In the genomic region with DNA sequence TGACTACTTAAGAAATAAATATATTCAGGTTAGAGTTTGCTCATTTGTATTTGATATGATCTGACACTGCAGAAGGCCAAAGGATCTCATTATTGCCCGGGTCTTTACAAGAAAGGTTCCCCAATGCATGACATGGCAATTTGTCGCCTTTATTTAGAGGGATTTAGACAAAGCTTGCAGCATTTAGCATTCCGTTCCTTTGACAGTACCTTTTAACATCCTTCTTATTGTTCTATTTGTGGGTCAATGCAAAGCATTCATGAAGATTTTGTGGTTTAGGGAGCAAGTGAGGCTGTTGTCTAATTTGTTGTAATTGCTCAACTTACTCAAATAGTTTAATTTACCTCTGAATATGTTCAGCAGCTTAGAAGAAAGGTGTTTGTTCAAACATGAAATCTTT, we compare ENCODE assay signal across 15 cellular contexts.
"Had no signal": no experiment of that assay in that cellular context is flagged by ENCODE, and none has a peak within 500 bp of the region (broad histone marks: within the 10 kb centered on the region; RNA-seq: fewer than 3 reads in every experiment).

No MANE protein-coding gene starts in this region.

- H3K4me1 ChIP-seq: uterus had no signal

- FAIRE-seq: small intestine had no signal

- H3K27me3 ChIP-seq: ovary, uterus had no signal

- H3K4me1 Mint-ChIP-seq: activated CD4-positive, alpha-beta T cell treated with anti-CD3 and anti-CD28 coated beads for 36 hours; activated naive CD8-positive, alpha-beta T cell treated with anti-CD3 and anti-CD28 coated beads for 36 hours; nephron progenitor cell had no signal

- H3K27ac ChIP-seq: ovary, uterus, VCaP had no signal

- H3K4me3 Mint-ChIP-seq: activated CD4-positive, alpha-beta T cell treated with anti-CD3 and anti-CD28 coated beads for 36 hours; activated CD8-positive, alpha-beta T cell treated with anti-CD3 and anti-CD28 coated beads for 36 hours; activated naive CD8-positive, alpha-beta T cell treated with anti-CD3 and anti-CD28 coated beads for 36 hours; activated T-cell treated with anti-CD3 and anti-CD28 coated beads, Interleukin-2, amount 50 U/mL, for 72 hours; dendritic cell treated with granulocyte-macrophage colony-stimulating factor and Interleukin-4, amounts not matched to agents 40 ng/mL and 50 ng/mL, for 4 days; nephron progenitor cell had no signal

- H3K4me3 ChIP-seq: ovary, uterus had no signal

- H3K9me3 ChIP-seq: ovary, uterus had no signal

- DNase-seq: activated CD4-positive, alpha-beta T cell treated with anti-CD3 and anti-CD28 coated beads for 36 hours; activated CD8-positive, alpha-beta memory T cell treated with anti-CD3 and anti-CD28 coated beads, Interleukin-2, amount 50 U/mL, for 4 hours; activated CD8-positive, alpha-beta T cell treated with anti-CD3 and anti-CD28 coated beads for 36 hours; activated gamma-delta T cell treated with Interleukin-2 at 50 U/mL for 16 hours; activated naive CD8-positive, alpha-beta T cell treated with anti-CD3 and anti-CD28 coated beads for 36 hours; activated T-cell treated with anti-CD3 and anti-CD28 coated beads, Interleukin-2, amount 50 U/mL, for 72 hours; aorta; nephron progenitor cell; ovary; small intestine; T-helper 9 cell; uterus had no signal

- ATAC-seq: activated CD4-positive, alpha-beta T cell treated with anti-CD3 and anti-CD28 coated beads for 36 hours; activated CD8-positive, alpha-beta T cell treated with anti-CD3 and anti-CD28 coated beads for 36 hours; activated T-cell treated with anti-CD3 and anti-CD28 coated beads, Interleukin-2, amount 50 U/mL, for 72 hours; esophagus mucosa had no signal

- H3K27ac Mint-ChIP-seq: activated CD4-positive, alpha-beta T cell treated with anti-CD3 and anti-CD28 coated beads for 36 hours; activated CD8-positive, alpha-beta T cell treated with anti-CD3 and anti-CD28 coated beads for 36 hours; activated naive CD8-positive, alpha-beta T cell treated with anti-CD3 and anti-CD28 coated beads for 36 hours; activated T-cell treated with anti-CD3 and anti-CD28 coated beads, Interleukin-2, amount 50 U/mL, for 72 hours; dendritic cell treated with granulocyte-macrophage colony-stimulating factor and Interleukin-4, amounts not matched to agents 40 ng/mL and 50 ng/mL, for 4 days; nephron progenitor cell had no signal

- H3K36me3 ChIP-seq: ovary, uterus had no signal

- H3K36me3 Mint-ChIP-seq: activated naive CD8-positive, alpha-beta T cell treated with anti-CD3 and anti-CD28 coated beads for 36 hours had no signal

- H3K27me3 Mint-ChIP-seq: activated CD4-positive, alpha-beta T cell treated with anti-CD3 and anti-CD28 coated beads for 36 hours; activated CD8-positive, alpha-beta T cell treated with anti-CD3 and anti-CD28 coated beads for 36 hours; activated naive CD8-positive, alpha-beta T cell treated with anti-CD3 and anti-CD28 coated beads for 36 hours; dendritic cell treated with granulocyte-macrophage colony-stimulating factor and Interleukin-4, amounts not matched to agents 40 ng/mL and 50 ng/mL, for 4 days had no signal
